In genomic region chr3:49222002-49222401, GRCh38 we compare ENCODE assay signal across 20 cellular contexts.
"Had no signal": no experiment of that assay in that cellular context is flagged by ENCODE, and none has a peak within 500 bp of the region (broad histone marks: within the 10 kb centered on the region; RNA-seq: fewer than 3 reads in every experiment).

No MANE protein-coding gene starts in this region.

- H3K4me1 Mint-ChIP-seq: activated CD4-positive, alpha-beta memory T cell treated with anti-CD3 and anti-CD28 coated beads, Interleukin-2, amount 10 ng/mL, durations not matched to agents 7 days and 5 days; activated CD8-positive, alpha-beta memory T cell treated with anti-CD3 and anti-CD28 coated beads, Interleukin-2, amount 10 ng/mL, durations not matched to agents 7 days and 5 days; immature natural killer cell; naive thymus-derived CD8-positive, alpha-beta T cell had no signal

- H3K4me3 Mint-ChIP-seq: activated CD4-positive, alpha-beta memory T cell treated with anti-CD3 and anti-CD28 coated beads, Interleukin-2, amount 10 ng/mL, durations not matched to agents 7 days and 5 days; activated CD8-positive, alpha-beta memory T cell treated with anti-CD3 and anti-CD28 coated beads, Interleukin-2, amount 10 ng/mL, durations not matched to agents 7 days and 5 days; activated naive CD8-positive, alpha-beta T cell; effector memory CD8-positive, alpha-beta T cell; immature natural killer cell; naive thymus-derived CD8-positive, alpha-beta T cell; T-helper 2 cell treated with Interferon-gamma antibody and Interleukin-4, amounts not matched to agents 5 μg/mL and 100 μg/mL, for 36 hours had no signal

- H3K36me3 ChIP-seq: cardiac muscle cell, gastroesophageal sphincter had no signal

- H3K4me3 ChIP-seq: cardiac muscle cell, gastroesophageal sphincter, heart right ventricle, psoas muscle, stomach, testis had no signal

- H3K27ac Mint-ChIP-seq: activated CD4-positive, alpha-beta memory T cell treated with anti-CD3 and anti-CD28 coated beads, Interleukin-2, amount 10 ng/mL, durations not matched to agents 7 days and 5 days; activated CD8-positive, alpha-beta memory T cell treated with anti-CD3 and anti-CD28 coated beads, Interleukin-2, amount 10 ng/mL, durations not matched to agents 7 days and 5 days; activated naive CD8-positive, alpha-beta T cell; effector memory CD8-positive, alpha-beta T cell; immature natural killer cell; naive thymus-derived CD8-positive, alpha-beta T cell; T-helper 2 cell treated with Interferon-gamma antibody and Interleukin-4, amounts not matched to agents 5 μg/mL and 100 μg/mL, for 36 hours had no signal

- H3K27ac ChIP-seq: cardiac muscle cell, gastroesophageal sphincter, heart right ventricle, psoas muscle, stomach, testis had no signal

- DNase-seq: activated CD4-positive, alpha-beta memory T cell treated with anti-CD3 and anti-CD28 coated beads, Interleukin-2, amount 10 ng/mL, durations not matched to agents 7 days and 5 days; activated CD4-positive, alpha-beta T cell treated with anti-CD3 and anti-CD28 coated beads for 48 hours; activated CD4-positive, CD25-positive, alpha-beta regulatory T cell; activated CD8-positive, alpha-beta memory T cell treated with anti-CD3 and anti-CD28 coated beads, Interleukin-2, amount 10 ng/mL, durations not matched to agents 7 days and 5 days; dermis blood vessel endothelial cell; effector memory CD8-positive, alpha-beta T cell; heart right ventricle; immature natural killer cell; mesendoderm; naive thymus-derived CD8-positive, alpha-beta T cell; psoas muscle; right cardiac atrium; stimulated activated CD4-positive, alpha-beta T cell treated with anti-CD3 and anti-CD28 coated beads, Interleukin-15, amount 100 ng/mL, for 24 hours; stimulated activated CD4-positive, alpha-beta T cell treated with anti-CD3 and anti-CD28 coated beads, Interleukin-2, amount 100 ng/mL, for 48 hours; stomach; testis had no signal

- H3K27me3 Mint-ChIP-seq: activated CD4-positive, alpha-beta memory T cell treated with anti-CD3 and anti-CD28 coated beads, Interleukin-2, amount 10 ng/mL, durations not matched to agents 7 days and 5 days had no signal

- H3K36me3 Mint-ChIP-seq: activated CD8-positive, alpha-beta memory T cell treated with anti-CD3 and anti-CD28 coated beads, Interleukin-2, amount 10 ng/mL, durations not matched to agents 7 days and 5 days; immature natural killer cell had no signal

- H3K9me3 ChIP-seq: psoas muscle, testis had no signal

- H3K27me3 ChIP-seq: cardiac muscle cell, gastroesophageal sphincter, heart right ventricle, stomach, testis had no signal

- H3K9me3 Mint-ChIP-seq: effector memory CD8-positive, alpha-beta T cell had no signal
